Comparison of ENCODE assay signal across 2 cellular contexts in genomic region chr15:89874926-89875564, GRCh38.
TF ChIP-seq lines count a peak whose summit lies in the region.

No MANE protein-coding gene starts in this region.

TF ChIP-seq in Ishikawa, 13 proteins besides CTCF, POLR2A, EP300 and RAD21:
- TF ChIP-seq USF1 (IDR thresholded peaks at IDR 0.05) (0 out of 2 replicates have a peak, but pooled peaks have one; percentile 29), YY1 (IDR thresholded peaks at IDR 0.05; ENCODE audit: low read depth) (no peak), MAX (IDR thresholded peaks at IDR 0.05) (peak; percentile 60; the same call in 1 of the 2 replicates), EGR1 (IDR thresholded peaks at IDR 0.05) (no peak)

TF ChIP-seq in neural cell, 6 proteins besides CTCF, POLR2A, EP300 and RAD21:
- TF ChIP-seq EZH2 (IDR thresholded peaks at IDR 0.05; ENCODE audit: borderline replicate concordance, insufficient read depth, low read length, poor library complexity, severe bottlenecking) (no peak), REST (IDR thresholded peaks at IDR 0.05; ENCODE audit: borderline replicate concordance) (no peak), MXI1 (conservative IDR thresholded peaks at IDR 0.05; ENCODE audit: poor library complexity, severe bottlenecking) (peak; percentile 14), TAF1 (IDR thresholded peaks at IDR 0.05; ENCODE audit: low read depth) (no peak), SMC3 (conservative IDR thresholded peaks at IDR 0.05; ENCODE audit: poor library complexity) (peak; percentile 85), POLR2AphosphoS5 (IDR thresholded peaks at IDR 0.05) (no peak)
